8 cellular contexts compared by ENCODE assay signal in genomic region chr22:24271406-24271760, GRCh38. TPM values are rescaled to one million over a fixed set of nuclear protein-coding genes. Genes with fewer than 3 reads are reported as not detected.
DNase-seq lines count a peak whose midpoint lies in the region; ATAC-seq and TF ChIP-seq lines count a peak whose summit lies in the region.

No MANE protein-coding gene starts in this region.

- H3K4me3 ChIP-seq in GM12875 (ENCODE audit: low read depth, low read length) (peak overlapping the region; percentile 99), SJCRH30 (peak overlapping the region; percentile 97), fibroblast of the aortic adventitia (ENCODE audit: low read depth, low read length) (peak overlapping the region; percentile 95), psoas muscle (peak overlapping the region; percentile 89)

- DNase-seq in SJCRH30 (no peak), fibroblast of the aortic adventitia (ENCODE audit: low read depth) (peak; percentile 44), psoas muscle (peak in 1 of 2 donors; percentile 60), HPDE6-E6E7 (ENCODE audit: extremely low spot score) (no peak), SKM-1 treated with dmso at 0.1 percent for 144 hours (lab: John Stamatoyannopoulos, UW; ENCODE audit: unreplicated experiment) (no peak)

- WGBS in psoas muscle, 3 donors, result 0 to 1% (median 0%) methylated on average over 22 of the region's 22 CpGs

- intact Hi-C loops in psoas muscle (cut with DNase I), result loop anchor here in 1 of 2 donors (5.0 kb wide), 1 partner anchor 529 kb away; no protein-coding TSS in a partner anchor

- H3K36me3 ChIP-seq in SJCRH30, result peaks cover 2% of the 10 kb centered on the region; the same call in 1 of the 2 replicates
- H3K36me3 ChIP-seq in psoas muscle (ENCODE audit: insufficient read depth in 1 of 2, low read depth in 1 of 2), result no peaks in the 10 kb centered on the region

- no peaks in the 10 kb centered on the region for H3K9me3 ChIP-seq in SJCRH30 (replicated peaks)
- no peaks in the 10 kb centered on the region for H3K9me3 ChIP-seq in psoas muscle

- H3K27ac ChIP-seq in SJCRH30 (peak overlapping the region; percentile 87), psoas muscle (peak overlapping the region; percentile 97)

- peaks cover 8% of the 10 kb centered on the region; the same call in 1 of the 2 replicates for H3K4me1 ChIP-seq in SJCRH30
- H3K4me1 ChIP-seq in psoas muscle, result peaks cover 37% of the 10 kb centered on the region

- no peak for ATAC-seq in psoas muscle
- no peak for ATAC-seq in GM21717 (IDR thresholded peaks at IDR 0.05; ENCODE audit: unreplicated experiment)
- no peak for ATAC-seq in GM18498 (IDR thresholded peaks at IDR 0.05; ENCODE audit: unreplicated experiment)

- H3K27me3 ChIP-seq in SJCRH30 (no peaks in the 10 kb centered on the region), psoas muscle (ENCODE audit: insufficient read depth in 3 of 3, low read length in 2 of 3) (no peaks in the 10 kb centered on the region)

- no peak for TF ChIP-seq CTCF in GM12875 (IDR thresholded peaks at IDR 0.05; ENCODE audit: borderline replicate concordance, insufficient read depth, low read depth, low read length)
- no peak for TF ChIP-seq CTCF in fibroblast of the aortic adventitia (IDR thresholded peaks at IDR 0.05; ENCODE audit: insufficient read depth, low read length)
- no peak for TF ChIP-seq CTCF in psoas muscle (IDR thresholded peaks at IDR 0.05)

RNA-seq across cellular contexts. Expression of gene SPECC1L, which starts 0.8 kb away (rescaled TPM):
- 39.7 and 41.3 TPM in 2 replicates for total RNA-seq in SJCRH30 (2014; rRNA removed; shearing (Covaris generic))
- total RNA-seq in fibroblast of the aortic adventitia (ENCODE audit: low replicate concordance) (31.0 and 43.2 TPM in 2 replicates), psoas muscle (10 to 100 TPM; 23.6 to 29.9 (median 28.5) TPM)
- polyA plus RNA-seq in psoas muscle, result 10 to 100 TPM in 1 of 3 donors, 1 to 10 TPM in 2; 6.8 to 17.6 (median 7.8) TPM

RNA-seq across cellular contexts. Expression of gene GGT5, which starts 26.5 kb away (rescaled TPM):
- total RNA-seq in SJCRH30 (2014; rRNA removed; shearing (Covaris generic)), result 0.91 and 2.0 TPM in 2 replicates
- total RNA-seq in fibroblast of the aortic adventitia (ENCODE audit: low replicate concordance), result 4.4 and 27.8 TPM in 2 replicates
- 10 to 100 TPM in 2 of 4 donors, 1 to 10 TPM in 2; 7.3 to 11.3 (median 9.0) TPM for total RNA-seq in psoas muscle
- polyA plus RNA-seq in psoas muscle, result 10 to 100 TPM in 1 of 3 donors, 1 to 10 TPM in 2; 9.3 to 13.7 (median 9.8) TPM
